In the genomic region with DNA sequence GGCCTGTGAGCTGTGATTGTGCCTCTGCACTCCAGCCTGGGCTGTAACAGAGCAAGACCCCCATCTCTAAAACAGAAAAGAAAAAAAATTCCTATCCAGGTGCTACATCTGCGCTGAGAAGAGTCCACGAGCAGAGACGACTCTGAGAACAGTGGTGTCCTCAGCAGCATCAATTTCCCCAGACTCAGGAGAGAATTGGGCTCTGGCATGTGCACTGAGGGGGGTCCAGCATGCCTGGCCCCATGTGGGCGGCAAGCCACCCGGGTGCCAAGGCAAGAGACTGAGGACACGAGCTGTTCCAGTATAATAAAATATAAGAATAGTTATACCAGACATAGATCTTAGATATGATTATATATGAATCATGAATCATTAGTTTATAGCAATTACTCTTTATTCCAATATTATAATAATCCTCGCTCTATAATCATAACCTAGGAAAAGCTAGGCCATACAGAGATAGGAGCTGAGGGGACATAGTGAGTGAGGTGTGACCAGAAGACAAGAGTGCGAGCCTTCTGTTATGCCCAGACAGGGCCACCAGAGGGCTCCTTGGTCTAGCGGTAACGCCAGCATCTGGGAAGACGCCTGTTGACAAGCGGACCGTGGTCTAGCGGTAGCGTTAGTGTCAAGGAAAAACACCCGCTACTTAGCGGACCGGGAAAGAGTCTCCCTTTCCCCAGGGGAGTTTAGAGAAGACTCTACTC, we compare ENCODE assay signal across 8 cellular contexts. TPM values are rescaled to one million over a fixed set of nuclear protein-coding genes. Genes with fewer than 3 reads are reported as not detected.
DNase-seq lines count a peak whose midpoint lies in the region; ATAC-seq, FAIRE-seq and TF ChIP-seq lines count a peak whose summit lies in the region.
"Not testable (repeated sequence)": the region's sequence is repeated elsewhere in the genome, so short reads cannot be mapped to it uniquely, and the experiment has no call there.

No MANE protein-coding gene starts in this region.

- not testable (repeated sequence) for H3K27me3 Mint-ChIP-seq in activated CD4-positive, alpha-beta memory T cell treated with anti-CD3 and anti-CD28 coated beads for 36 hours

- POLR2A ChIA-PET in activated CD4-positive, alpha-beta memory T cell treated with anti-CD3 and anti-CD28 coated beads for 36 hours (lab: Charles Lee): not testable (repeated sequence)

- ATAC-seq in pancreas: peak in 1 of 4 donors; percentile 45

- H3K36me3 Mint-ChIP-seq in activated CD4-positive, alpha-beta memory T cell treated with anti-CD3 and anti-CD28 coated beads for 36 hours: peaks cover 24% of the 10 kb centered on the region

- peaks cover 29% of the 10 kb centered on the region for H3K36me3 ChIP-seq in right atrium auricular region
- H3K36me3 ChIP-seq in pancreas: peaks cover 0 to 16% (median 12%) of the 10 kb centered on the region in 3 donors

- WGBS in pancreas, 2 donors: 32 to 42% methylated on average over 18 of the region's 18 CpGs

- CTCF ChIA-PET in activated CD4-positive, alpha-beta memory T cell treated with anti-CD3 and anti-CD28 coated beads for 36 hours (lab: Charles Lee): interaction anchor here (0.7 to 1.9 kb wide), 8 partner anchors 9 to 1101 kb away, joined by 3 to 10 read pairs (median 4); a partner anchor contains a TSS

- H3K27ac ChIP-seq in 22Rv1, right atrium auricular region, pancreas: not testable (repeated sequence)

- H3K27ac Mint-ChIP-seq in activated CD4-positive, alpha-beta memory T cell treated with anti-CD3 and anti-CD28 coated beads for 36 hours: not testable (repeated sequence)

- TF ChIP-seq CTCF in 22Rv1 (IDR thresholded peaks at IDR 0.05) (peak; percentile 72), right atrium auricular region (IDR thresholded peaks at IDR 0.05) (peak; percentile 51 to 69), pancreas (IDR thresholded peaks at IDR 0.05) (peak; percentile 40 to 49 (median 46))

- not testable (repeated sequence) for H3K4me3 Mint-ChIP-seq in activated CD4-positive, alpha-beta memory T cell treated with anti-CD3 and anti-CD28 coated beads for 36 hours

- in situ Hi-C loops in G401 (cut with HindIII; ENCODE audit: low sequenced_read_pairs): not testable (repeated sequence)

- peak; percentile 74 for FAIRE-seq in RCC 7860 (lab: Jason Lieb, UNC)
- not testable (repeated sequence) for FAIRE-seq in pancreas (lab: Jason Lieb, UNC)

- DNase-seq in G401 (ENCODE audit: low spot score) (peak; percentile 72), LHCN-M2 (ENCODE audit: low read depth) (peak; percentile 15), RCC 7860 (ENCODE audit: low spot score) (peak; percentile 24), cerebellar cortex (ENCODE audit: low spot score) (peak; percentile 66), pancreas (peak in 1 of 6 donors; percentile 53)
- DNase-seq in activated CD4-positive, alpha-beta memory T cell treated with anti-CD3 and anti-CD28 coated beads for 36 hours: peak; percentile 51
- DNase-seq in right atrium auricular region (ENCODE audit: low spot score): not testable (repeated sequence)

- not testable (repeated sequence) for H3K9me3 ChIP-seq in right atrium auricular region, pancreas

- not testable (repeated sequence) for H3K9me3 Mint-ChIP-seq in activated CD4-positive, alpha-beta memory T cell treated with anti-CD3 and anti-CD28 coated beads for 36 hours

- intact Hi-C loops in activated CD4-positive, alpha-beta memory T cell treated with anti-CD3 and anti-CD28 coated beads for 36 hours (cut with micrococcal nuclease); pancreas (cut with DNase I): not testable (repeated sequence)

- H3K4me1 ChIP-seq in right atrium auricular region: peaks cover 0 to 11% of the 10 kb centered on the region in 2 donors
- H3K4me1 ChIP-seq in pancreas: not testable (repeated sequence)

- not testable (repeated sequence) for H3K4me1 Mint-ChIP-seq in activated CD4-positive, alpha-beta memory T cell treated with anti-CD3 and anti-CD28 coated beads for 36 hours (ENCODE audit: low read depth)

- H3K27me3 ChIP-seq in right atrium auricular region, pancreas: not testable (repeated sequence)

- not testable (repeated sequence) for H3K4me3 ChIP-seq in right atrium auricular region, pancreas

RNA-seq across cellular contexts. Expression of a gene that starts 7.9 kb away (rescaled TPM):
- total RNA-seq in G401 (2014; rRNA removed; shearing (Covaris generic)): 64.2 and 77.4 TPM in 2 replicates
- 39.6 and 42.9 TPM in 2 replicates for total RNA-seq in LHCN-M2 (2014; rRNA removed)
- 47.5 TPM for polyA plus RNA-seq in LHCN-M2 (2012)
- 10 to 100 TPM; 15.1 to 17.1 TPM for total RNA-seq in activated CD4-positive, alpha-beta memory T cell treated with anti-CD3 and anti-CD28 coated beads for 36 hours
- 10 to 100 TPM; 20.3 to 22.2 TPM for total RNA-seq in right atrium auricular region
- 10 to 100 TPM; 10.5 to 18.3 (median 13.1) TPM for total RNA-seq in pancreas
- polyA plus RNA-seq in pancreas: 100 to 1,000 TPM; 102 to 119 TPM

RNA-seq across cellular contexts. Expression of a gene that starts 8.1 kb away (rescaled TPM):
- total RNA-seq in G401 (2014; rRNA removed; shearing (Covaris generic)): 85.0 and 88.7 TPM in 2 replicates
- total RNA-seq in LHCN-M2 (2014; rRNA removed) (157 and 200 TPM in 2 replicates), right atrium auricular region (10 to 100 TPM; 33.7 to 59.5 TPM), pancreas (10 to 100 TPM; 39.3 to 56.6 (median 43.0) TPM)
- 89.0 TPM for polyA plus RNA-seq in LHCN-M2 (2012)
- 100 to 1,000 TPM in 1 of 2 experiments, 10 to 100 TPM in 1; 96.9 to 111 TPM for total RNA-seq in activated CD4-positive, alpha-beta memory T cell treated with anti-CD3 and anti-CD28 coated beads for 36 hours
- polyA plus RNA-seq in pancreas: 100 to 1,000 TPM; 135 to 174 TPM

RNA-seq across cellular contexts. Expression of a gene that starts 9.1 kb away (rescaled TPM):
- total RNA-seq in G401 (2014; rRNA removed; shearing (Covaris generic)): 32.0 and 35.8 TPM in 2 replicates
- total RNA-seq in LHCN-M2 (2014; rRNA removed): 25.2 and 28.2 TPM in 2 replicates
- 23.7 TPM for polyA plus RNA-seq in LHCN-M2 (2012)
- 10 to 100 TPM; 34.0 to 36.8 TPM for total RNA-seq in activated CD4-positive, alpha-beta memory T cell treated with anti-CD3 and anti-CD28 coated beads for 36 hours
- 1 to 10 TPM; 3.8 to 5.1 TPM for total RNA-seq in right atrium auricular region
- 10 to 100 TPM in 1 of 6 donors, 1 to 10 TPM in 5; 2.9 to 11.0 (median 5.6) TPM for total RNA-seq in pancreas
- polyA plus RNA-seq in pancreas: 10 to 100 TPM; 12.5 to 50.4 TPM

RNA-seq across cellular contexts. Expression of a gene that starts 9.3 kb away (rescaled TPM):
- total RNA-seq in G401 (2014; rRNA removed; shearing (Covaris generic)): 81.2 and 118 TPM in 2 replicates
- total RNA-seq in LHCN-M2 (2014; rRNA removed) (54.1 and 54.8 TPM in 2 replicates), right atrium auricular region (10 to 100 TPM; 19.3 to 19.6 TPM), pancreas (10 to 100 TPM in 5 of 6 donors, 1 to 10 TPM in 1; 9.4 to 19.6 (median 13.8) TPM)
- polyA plus RNA-seq in LHCN-M2 (2012): 34.9 TPM
- 10 to 100 TPM; 49.6 to 57.7 TPM for total RNA-seq in activated CD4-positive, alpha-beta memory T cell treated with anti-CD3 and anti-CD28 coated beads for 36 hours
- polyA plus RNA-seq in pancreas: 10 to 100 TPM; 48.2 to 57.2 TPM

RNA-seq across cellular contexts. Expression of a gene that starts 19.3 kb away (rescaled TPM):
- 0.80 TPM in 1 of 2 replicates, not detected in the other for total RNA-seq in G401 (2014; rRNA removed; shearing (Covaris generic))
- total RNA-seq in LHCN-M2 (2014; rRNA removed): not detected in 2 replicates
- polyA plus RNA-seq in LHCN-M2 (2012): 0.62 TPM
- total RNA-seq in activated CD4-positive, alpha-beta memory T cell treated with anti-CD3 and anti-CD28 coated beads for 36 hours: 1 to 10 TPM; 1.1 to 1.5 TPM
- total RNA-seq in right atrium auricular region: not detected
- total RNA-seq in pancreas: under 1 TPM in 2 of 6 donors, not detected in 4; 0.31 to 0.37 TPM
- under 1 TPM; 0.47 to 0.49 TPM for polyA plus RNA-seq in pancreas
